In genomic region chr13:101916758-101917474, GRCh38 we compare ENCODE assay signal across 13 cellular contexts.
DNase-seq lines count a peak whose midpoint lies in the region; ATAC-seq, FAIRE-seq and TF ChIP-seq lines count a peak whose summit lies in the region.
"Had no signal": no experiment of that assay in that cellular context is flagged by ENCODE, and none has a peak within 500 bp of the region (broad histone marks: within the 10 kb centered on the region; RNA-seq: fewer than 3 reads in every experiment).

No MANE protein-coding gene starts in this region.

- H2BK12ac ChIP-seq in neuronal stem cell (ENCODE audit: low read length) = no peak overlapping the region

- H4K8ac ChIP-seq in neuronal stem cell (ENCODE audit: low read depth, low read length) = no peak overlapping the region

- H3K14ac ChIP-seq in neuronal stem cell (ENCODE audit: low read length) = no peak overlapping the region

- no peak for TF ChIP-seq CTCF in foreskin keratinocyte (conservative IDR thresholded peaks at IDR 0.05)
- TF ChIP-seq CTCF in mucosa of descending colon (IDR thresholded peaks at IDR 0.05) = no peak

- peak overlapping the region; percentile 77 for H3K4me2 ChIP-seq in neuronal stem cell (ENCODE audit: insufficient read depth, low read length, poor library complexity, severe bottlenecking)

- no peak overlapping the region for H3K18ac ChIP-seq in neuronal stem cell (ENCODE audit: low read length)

- no peak overlapping the region for H3K4ac ChIP-seq in neuronal stem cell (ENCODE audit: low read length)

- no peak overlapping the region for H2BK15ac ChIP-seq in neuronal stem cell (ENCODE audit: low read length)

- H3K9me3 ChIP-seq in neuronal stem cell (replicated peaks in 1 of 2; ENCODE audit: control insufficient read depth in 2 of 2, insufficient read depth in 1 of 2, low read depth in 1 of 2, low read length in 2 of 2) = no peaks in the 10 kb centered on the region
- no peaks in the 10 kb centered on the region for H3K9me3 ChIP-seq in mucosa of descending colon
- no peaks in the 10 kb centered on the region for H3K9me3 ChIP-seq in CD4-positive, alpha-beta memory T cell (ENCODE audit: control insufficient read depth in 1 of 2, low read length in 2 of 2)
- H3K9me3 ChIP-seq: uterus had no signal

- H3K23ac ChIP-seq in neuronal stem cell (ENCODE audit: low read depth, low read length, poor library complexity) = no peak overlapping the region

- no CpG with 5 or more reads among the region's 74 CpGs for WGBS in neuronal stem cell (ENCODE audit: extremely low coverage in 2 of 2, insufficient read length in 2 of 2, insufficient replicate concordance in 1 of 2), 2 donors

- H2BK5ac ChIP-seq in neuronal stem cell (ENCODE audit: low read length) = no peak overlapping the region

- no peak overlapping the region for H3K4me3 Mint-ChIP-seq in CD4-positive, alpha-beta memory T cell
- H3K4me3 Mint-ChIP-seq: HFFc6 had no signal

- ATAC-seq in foreskin keratinocyte (peak; percentile 13), mucosa of descending colon (no peak)

- DNase-seq in COLO668 (lab: John Stamatoyannopoulos, UW; ENCODE audit: unreplicated experiment) (peak; percentile 84), NCI-H1092 (lab: John Stamatoyannopoulos, UW) (peak; percentile 10), foreskin keratinocyte (no peak), neuronal stem cell (ENCODE audit: low spot score) (no peak), mucosa of descending colon (no peak), ecto neural progenitor cell (ENCODE audit: low spot score) (no peak), HTR-8/SVneo (ENCODE audit: insufficient read length, low spot score) (no peak)
- DNase-seq in CD4-positive, alpha-beta memory T cell = no peak
- DNase-seq: HFFc6; stimulated activated CD4-positive, alpha-beta T cell treated with anti-CD3 and anti-CD28 coated beads, Interleukin-4, amount 100 ng/mL, for 24 hours; T-helper 1 cell; uterus had no signal

- H3K36me3 Mint-ChIP-seq in CD4-positive, alpha-beta memory T cell = no peaks in the 10 kb centered on the region

- H3K27ac Mint-ChIP-seq in CD4-positive, alpha-beta memory T cell = no peak overlapping the region
- H3K27ac Mint-ChIP-seq: HFFc6 had no signal

- no peak for FAIRE-seq in HTR-8/SVneo (lab: Jason Lieb, UNC)
- FAIRE-seq: frontal cortex had no signal

- CTCF ChIA-PET in CD4-positive, alpha-beta memory T cell (lab: Charles Lee; ENCODE audit: partially characterized antibody) = no interaction called here

- H3K4me1 ChIP-seq in foreskin keratinocyte (no peaks in the 10 kb centered on the region), neuronal stem cell (ENCODE audit: control insufficient read depth in 2 of 2, insufficient read depth in 1 of 2, low read depth in 1 of 2, low read length in 2 of 2) (peaks cover 5 to 13% of the 10 kb centered on the region in 2 donors), mucosa of descending colon (ENCODE audit: low read depth) (no peaks in the 10 kb centered on the region)
- H3K4me1 ChIP-seq in CD4-positive, alpha-beta memory T cell (ENCODE audit: insufficient read depth, low read length) = no peaks in the 10 kb centered on the region
- H3K4me1 ChIP-seq: uterus had no signal

- H3K79me1 ChIP-seq in neuronal stem cell (ENCODE audit: low read depth, low read length) = no peaks in the 10 kb centered on the region

- H3K4me3 ChIP-seq in neuronal stem cell (ENCODE audit: low read length in 2 of 2) = peak overlapping the region; percentile 32 to 78
- no peak overlapping the region for H3K4me3 ChIP-seq in mucosa of descending colon
- H3K4me3 ChIP-seq in CD4-positive, alpha-beta memory T cell (ENCODE audit: low read length in 2 of 2) = no peak overlapping the region
- H3K4me3 ChIP-seq: uterus had no signal

- peaks cover 0 to 5% (median 2%) of the 10 kb centered on the region in 4 donors for H3K4me1 Mint-ChIP-seq in CD4-positive, alpha-beta memory T cell

- POLR2A ChIA-PET in CD4-positive, alpha-beta memory T cell (lab: Charles Lee; ENCODE audit: partially characterized antibody) = no interaction called here

- H4K91ac ChIP-seq in neuronal stem cell (ENCODE audit: low read depth, low read length, poor library complexity) = no peak overlapping the region

- no peak overlapping the region for H2AK5ac ChIP-seq in neuronal stem cell (ENCODE audit: low read depth, low read length)

- no peaks in the 10 kb centered on the region for H3K36me3 ChIP-seq in neuronal stem cell (replicated peaks in 1 of 2; ENCODE audit: control insufficient read depth in 2 of 2, insufficient read depth in 2 of 2, low read length in 2 of 2)
- no peaks in the 10 kb centered on the region for H3K36me3 ChIP-seq in mucosa of descending colon (ENCODE audit: low read depth)
- no peaks in the 10 kb centered on the region for H3K36me3 ChIP-seq in CD4-positive, alpha-beta memory T cell (ENCODE audit: insufficient read depth, low read length)
- H3K36me3 ChIP-seq: uterus had no signal

- H3K27ac ChIP-seq in foreskin keratinocyte = no peak overlapping the region
- H3K27ac ChIP-seq in neuronal stem cell (replicated peaks; ENCODE audit: low read length) = no peak overlapping the region
- H3K27ac ChIP-seq in CD4-positive, alpha-beta memory T cell (ENCODE audit: low read depth, low read length) = no peak overlapping the region
- H3K27ac ChIP-seq: uterus had no signal

- H2BK120ac ChIP-seq in neuronal stem cell (ENCODE audit: low read depth, low read length) = no peak overlapping the region

- H3K27me3 ChIP-seq in foreskin keratinocyte = peaks cover 68% of the 10 kb centered on the region
- H3K27me3 ChIP-seq in neuronal stem cell (ENCODE audit: control insufficient read depth in 3 of 3, insufficient read depth in 3 of 3, low read depth in 1 of 3, low read length in 3 of 3) = peaks cover 23 to 94% (median 41%) of the 10 kb centered on the region in 3 experiments
- H3K27me3 ChIP-seq in CD4-positive, alpha-beta memory T cell (ENCODE audit: insufficient read depth, low read length) = peaks cover 22% of the 10 kb centered on the region

- H3K9me3 Mint-ChIP-seq in CD4-positive, alpha-beta memory T cell = peaks cover 0 to 3% (median 0%) of the 10 kb centered on the region in 8 donors
- H3K9me3 Mint-ChIP-seq: HFFc6 had no signal

- intact Hi-C loops in mucosa of descending colon (cut with DNase I, micrococcal nuclease) = no loop called here
- intact Hi-C loops in CD4-positive, alpha-beta memory T cell (cut with micrococcal nuclease) = no loop called here

- peak overlapping the region; percentile 21 for H3K9ac ChIP-seq in neuronal stem cell (ENCODE audit: low read depth, low read length, poor library complexity)

- peaks cover 35 to 40% of the 10 kb centered on the region in 2 donors for H3K27me3 Mint-ChIP-seq in CD4-positive, alpha-beta memory T cell

- peak overlapping the region; percentile 78 for H2AFZ ChIP-seq in neuronal stem cell (ENCODE audit: low read length)

Comparison
In these comparisons a context has a peak if more than half of its experiments do, and no peak if none do; other contexts are left out.
1. DNase-seq: peak in COLO668 (single experiment) and NCI-H1092 (single experiment); none in foreskin keratinocyte (0 of 2), neuronal stem cell (single experiment), mucosa of descending colon (0 of 3), ecto neural progenitor cell (single experiment), CD4-positive, alpha-beta memory T cell (0 of 5) and HTR-8/SVneo (single experiment).
2. H3K4me3 ChIP-seq: peak in neuronal stem cell (2 of 2); none in mucosa of descending colon (single experiment) and CD4-positive, alpha-beta memory T cell (0 of 2).